ENCODE assay signal across 15 cellular contexts in the genomic region with DNA sequence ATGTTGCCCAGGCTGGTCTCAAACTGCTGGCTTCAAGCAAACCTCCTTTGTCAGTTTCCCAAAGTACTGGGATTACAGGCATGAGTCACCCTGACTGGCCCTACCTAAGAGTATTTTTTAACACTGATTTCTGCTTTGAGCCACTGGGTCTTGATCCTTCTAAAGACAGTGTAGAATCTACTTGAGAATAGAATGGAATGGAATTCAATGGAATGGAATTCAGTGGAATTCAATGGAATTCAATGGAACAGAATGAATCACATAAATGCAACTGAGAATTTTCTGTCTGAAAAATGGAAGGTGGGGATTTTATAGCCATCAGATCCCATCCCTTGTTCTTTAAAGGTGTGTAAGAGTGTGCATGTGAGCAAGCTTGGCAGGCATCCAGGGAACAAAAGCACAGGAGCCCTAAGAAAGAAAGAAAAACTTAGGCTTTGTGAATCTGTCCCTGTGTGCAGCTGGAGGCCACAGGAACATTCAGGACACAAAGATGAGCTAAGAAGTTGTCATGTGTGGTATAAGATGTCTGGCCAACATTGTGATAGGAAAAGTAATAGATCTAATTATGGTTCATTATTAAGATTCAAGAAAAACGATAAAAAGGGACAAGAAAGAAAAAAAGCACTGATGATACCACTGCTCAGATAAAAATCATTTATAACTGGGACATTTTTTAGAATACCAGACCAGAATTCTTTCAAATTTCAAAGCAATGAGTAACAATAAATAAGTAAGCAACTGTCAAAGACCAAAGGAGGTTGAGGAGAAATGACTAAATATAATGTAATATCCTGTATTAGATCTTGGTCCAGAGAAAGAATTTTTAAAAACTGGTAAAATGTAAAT.
DNase-seq lines count a peak whose midpoint lies in the region; ATAC-seq lines count a peak whose summit lies in the region.
"Had no signal": no experiment of that assay in that cellular context is flagged by ENCODE, and none has a peak within 500 bp of the region (broad histone marks: within the 10 kb centered on the region; RNA-seq: fewer than 3 reads in every experiment).

No MANE protein-coding gene starts in this region.

- H2BK15ac ChIP-seq in neuronal stem cell (ENCODE audit: low read length), result no peak overlapping the region

- no peak overlapping the region for H4K91ac ChIP-seq in neuronal stem cell (ENCODE audit: low read depth, low read length, poor library complexity)

- peak; percentile 93 for DNase-seq in EH (ENCODE audit: low read depth)
- peak; percentile 75 for DNase-seq in MG63
- peak; percentile 50 for DNase-seq in dedifferentiated amniotic fluid mesenchymal stem cell (ENCODE audit: extremely low spot score)
- DNase-seq in neuronal stem cell (ENCODE audit: low spot score), result peak; percentile 48
- no peak for DNase-seq in NCI-H82 (lab: John Stamatoyannopoulos, UW)
- DNase-seq in activated CD8-positive, alpha-beta memory T cell treated with anti-CD3 and anti-CD28 coated beads, Interleukin-2, amount 50 U/mL, for 48 hours, result no peak
- DNase-seq in NCI-H1436 treated with DMSO at 0.1 percent for 48 hours (lab: John Stamatoyannopoulos, UW), result no peak
- DNase-seq: activated naive CD4-positive, alpha-beta T cell treated with Interleukin-2 at 50 U/mL for 16 hours; effector memory CD4-positive, alpha-beta T cell; islet precursor cell; MV-4-11; ovary had no signal

- H3K9me3 ChIP-seq in MG63 (peaks cover 4% of the 10 kb centered on the region; the same call in 1 of the 2 replicates), neuronal stem cell (replicated peaks in 1 of 2; ENCODE audit: control insufficient read depth in 2 of 2, insufficient read depth in 1 of 2, low read depth in 1 of 2, low read length in 2 of 2) (no peaks in the 10 kb centered on the region)
- H3K9me3 ChIP-seq: ovary, thoracic aorta had no signal

- WGBS in neuronal stem cell (ENCODE audit: extremely low coverage in 2 of 2, insufficient read length in 2 of 2, insufficient replicate concordance in 1 of 2), 2 donors, result no CpG with 5 or more reads among the region's 1 CpG

- peak overlapping the region; percentile 66 for H3K27ac ChIP-seq in neuronal stem cell (replicated peaks; ENCODE audit: low read length)
- H3K27ac ChIP-seq: ovary, PC-9, thoracic aorta had no signal

- ATAC-seq in GM18858 (IDR thresholded peaks at IDR 0.05; ENCODE audit: unreplicated experiment), result no peak

- no peak overlapping the region for H3K18ac ChIP-seq in neuronal stem cell (ENCODE audit: low read length)

- no peak overlapping the region for H3K14ac ChIP-seq in neuronal stem cell (ENCODE audit: low read length)

- no peak overlapping the region for H2BK5ac ChIP-seq in neuronal stem cell (ENCODE audit: low read length)

- H2AFZ ChIP-seq in neuronal stem cell (ENCODE audit: low read length), result no peak overlapping the region
- H2AFZ ChIP-seq: PC-9 had no signal

- H3K36me3 ChIP-seq in MG63 (peaks cover 27% of the 10 kb centered on the region), neuronal stem cell (replicated peaks in 1 of 2; ENCODE audit: control insufficient read depth in 2 of 2, insufficient read depth in 2 of 2, low read length in 2 of 2) (no peaks in the 10 kb centered on the region)
- H3K36me3 ChIP-seq: ovary, thoracic aorta had no signal

- H3K4me1 ChIP-seq in neuronal stem cell (ENCODE audit: control insufficient read depth in 2 of 2, insufficient read depth in 1 of 2, low read depth in 1 of 2, low read length in 2 of 2), result peaks cover 4 to 14% of the 10 kb centered on the region in 2 donors

- no peaks in the 10 kb centered on the region for H3K79me1 ChIP-seq in neuronal stem cell (ENCODE audit: low read depth, low read length)

- H2BK120ac ChIP-seq in neuronal stem cell (ENCODE audit: low read depth, low read length), result no peak overlapping the region

- H3K4me3 ChIP-seq in MG63 (no peak overlapping the region), neuronal stem cell (ENCODE audit: low read length in 2 of 2) (no peak overlapping the region)
- H3K4me3 ChIP-seq: ovary, PC-9, thoracic aorta had no signal

- H4K8ac ChIP-seq in neuronal stem cell (ENCODE audit: low read depth, low read length), result no peak overlapping the region

- no peak overlapping the region for H2BK12ac ChIP-seq in neuronal stem cell (ENCODE audit: low read length)

- H3K4ac ChIP-seq in neuronal stem cell (ENCODE audit: low read length), result no peak overlapping the region

- no peak overlapping the region for H3K9ac ChIP-seq in neuronal stem cell (ENCODE audit: low read depth, low read length, poor library complexity)

- H3K27me3 ChIP-seq in MG63, result no peaks in the 10 kb centered on the region
- H3K27me3 ChIP-seq in neuronal stem cell (ENCODE audit: control insufficient read depth in 3 of 3, insufficient read depth in 3 of 3, low read depth in 1 of 3, low read length in 3 of 3), result no peaks in the 10 kb centered on the region
- H3K27me3 ChIP-seq: ovary had no signal

- no peak overlapping the region for H3K23ac ChIP-seq in neuronal stem cell (ENCODE audit: low read depth, low read length, poor library complexity)

- H3K4me2 ChIP-seq in neuronal stem cell (ENCODE audit: insufficient read depth, low read length, poor library complexity, severe bottlenecking), result no peak overlapping the region
- H3K4me2 ChIP-seq: PC-9 had no signal

- H2AK5ac ChIP-seq in neuronal stem cell (ENCODE audit: low read depth, low read length), result no peak overlapping the region

Comparison
In these comparisons a context has a peak if more than half of its experiments do, and no peak if none do; other contexts are left out.
1. DNase-seq: peak in EH (single experiment), MG63 (single experiment), dedifferentiated amniotic fluid mesenchymal stem cell (single experiment) and neuronal stem cell (single experiment); none in NCI-H82 (single experiment), activated CD8-positive, alpha-beta memory T cell treated with anti-CD3 and anti-CD28 coated beads, Interleukin-2, amount 50 U/mL, for 48 hours (single experiment) and NCI-H1436 treated with DMSO at 0.1 percent for 48 hours (single experiment).